Comparison of ENCODE assay signal across 25 cellular contexts in genomic region chr17:46023783-46024388, GRCh38. TPM values are rescaled to one million over a fixed set of nuclear protein-coding genes. Genes with fewer than 3 reads are reported as not detected.
A peak's percentile ranks its signal among the peaks of the same experiment; 100 is the strongest.
DNase-seq lines count a peak whose midpoint lies in the region; ATAC-seq, FAIRE-seq and TF ChIP-seq lines count a peak whose summit lies in the region.
"Had no signal": no experiment of that assay in that cellular context is flagged by ENCODE, and none has a peak within 500 bp of the region (broad histone marks: within the 10 kb centered on the region; RNA-seq: fewer than 3 reads in every experiment).

No MANE protein-coding gene starts in this region.

- ATAC-seq in K562 (no peak), GM19395 (IDR thresholded peaks at IDR 0.05; ENCODE audit: unreplicated experiment) (no peak), Right ventricle myocardium inferior (no peak)
- ATAC-seq: effector memory CD8-positive, alpha-beta T cell; HCT116; left colon had no signal

- no peak overlapping the region for H3K4me3 ChIP-seq in K562
- no peak overlapping the region for H3K4me3 ChIP-seq in effector memory CD4-positive, alpha-beta T cell (ENCODE audit: insufficient read depth, low read depth, low read length, poor library complexity, severe bottlenecking)
- H3K4me3 ChIP-seq: esophagus squamous epithelium had no signal

- no peaks in the 10 kb centered on the region for H3K27me3 Mint-ChIP-seq in activated naive CD4-positive, alpha-beta T cell treated with anti-CD3 and anti-CD28 coated beads, Interleukin-2, amount 50 U/mL, for 24 hours
- H3K27me3 Mint-ChIP-seq in type B pancreatic cell = no peaks in the 10 kb centered on the region
- H3K27me3 Mint-ChIP-seq: activated naive CD8-positive, alpha-beta T cell; effector memory CD8-positive, alpha-beta T cell had no signal

- peaks cover 19% of the 10 kb centered on the region; the same call in 2 of the 3 replicates for H3K36me3 ChIP-seq in K562 (ENCODE audit: control insufficient read depth, insufficient read depth, low read length)
- peaks cover 15% of the 10 kb centered on the region for H3K36me3 ChIP-seq in effector memory CD4-positive, alpha-beta T cell (ENCODE audit: control insufficient read depth, insufficient read depth, low read length)

- H3K27ac Mint-ChIP-seq in activated naive CD4-positive, alpha-beta T cell treated with anti-CD3 and anti-CD28 coated beads, Interleukin-2, amount 50 U/mL, for 24 hours = peak overlapping the region; percentile 35
- H3K27ac Mint-ChIP-seq in type B pancreatic cell = peak overlapping the region; percentile 43
- H3K27ac Mint-ChIP-seq: activated naive CD8-positive, alpha-beta T cell had no signal

- H3K27ac ChIP-seq in K562 (ENCODE audit: extremely low read depth, low read depth, low read length) = no peak overlapping the region
- H3K27ac ChIP-seq in effector memory CD4-positive, alpha-beta T cell (ENCODE audit: insufficient read depth, low read length, poor library complexity, severe bottlenecking) = no peak overlapping the region
- H3K27ac ChIP-seq: C4-2B, esophagus squamous epithelium, VCaP had no signal

- H3K4me2 ChIP-seq in K562 (ENCODE audit: insufficient read depth, low read length) = no peak overlapping the region

- H3K9me3 Mint-ChIP-seq in activated naive CD4-positive, alpha-beta T cell treated with anti-CD3 and anti-CD28 coated beads, Interleukin-2, amount 50 U/mL, for 24 hours = no peaks in the 10 kb centered on the region
- H3K9me3 Mint-ChIP-seq in type B pancreatic cell = no peaks in the 10 kb centered on the region
- H3K9me3 Mint-ChIP-seq: effector memory CD8-positive, alpha-beta T cell; T-helper 1 cell treated with Interleukin-12 subunit alpha and Interleukin-12 subunit beta and Interleukin-4 antibody, amounts not matched to agents 30 μg/mL and 1 μg/mL, for 36 hours had no signal

- H3K9me1 ChIP-seq in K562 (ENCODE audit: control insufficient read depth, insufficient read depth, low read length) = no peaks in the 10 kb centered on the region

- 85% methylated on average over 9 of the region's 24 CpGs for WGBS in K562 (ENCODE audit: insufficient coverage, low coverage, missing lambda C conversion rate)

- no peak for DNase-seq in activated naive CD4-positive, alpha-beta T cell treated with anti-CD3 and anti-CD28 coated beads, Interleukin-2, amount 50 U/mL, for 16 hours
- DNase-seq in K562 (ENCODE audit: extremely low read depth in 1 of 4, low spot score in 3 of 4) (no peak), midbrain (lab: John Stamatoyannopoulos, UW) (peak; percentile 12), type B pancreatic cell (ENCODE audit: extremely low spot score, unreplicated experiment) (no peak), Right ventricle myocardium inferior (ENCODE audit: missing footprints) (no peak)
- DNase-seq in effector memory CD4-positive, alpha-beta T cell = no peak
- DNase-seq: activated CD4-positive, alpha-beta T cell treated with anti-CD3 and anti-CD28 coated beads, Interleukin-2, amount 50 U/mL, for 1 hour; activated T-cell treated with anti-CD3 and anti-CD28 coated beads, Interleukin-2, amount 50 U/mL, for 1 hour; effector memory CD8-positive, alpha-beta T cell; esophagus squamous epithelium; left colon; NCI-H1417 treated with DMSO at 0.1 percent for 48 hours; NCI-H69; stimulated activated CD4-positive, alpha-beta T cell treated with anti-CD3 and anti-CD28 coated beads, Interleukin-12 subunit alpha, Interleukin-12 subunit beta, amount 100 ng/mL, for 4 hours had no signal

- POLR2A ChIA-PET in K562 (lab: Yijun Ruan, JAX) = no interaction called here

- FAIRE-seq in K562 (lab: Jason Lieb, UNC) = no peak
- FAIRE-seq: astrocyte had no signal

- H3K36me3 Mint-ChIP-seq in activated naive CD4-positive, alpha-beta T cell treated with anti-CD3 and anti-CD28 coated beads, Interleukin-2, amount 50 U/mL, for 24 hours = peaks cover 3% of the 10 kb centered on the region
- H3K36me3 Mint-ChIP-seq in type B pancreatic cell = peaks cover 20% of the 10 kb centered on the region
- H3K36me3 Mint-ChIP-seq: activated naive CD8-positive, alpha-beta T cell had no signal

- H3K4me1 ChIP-seq in K562 (replicated peaks in 1 of 2; ENCODE audit: control insufficient read depth in 2 of 2, insufficient read depth in 2 of 2, low read length in 2 of 2) = peaks cover 0 to 7% of the 10 kb centered on the region in 2 experiments; a peak in 3 of 5 replicates
- H3K4me1 ChIP-seq in effector memory CD4-positive, alpha-beta T cell (ENCODE audit: control insufficient read depth, insufficient read depth, low read length, poor library complexity, severe bottlenecking) = peaks cover 16% of the 10 kb centered on the region

- CTCF ChIA-PET in K562 (lab: Yijun Ruan, JAX; ENCODE audit: low intra/inter-chr PET ratio) = no interaction called here

- peak overlapping the region in 1 of 2 experiments; percentile 68; a peak in 1 of 4 replicates for H3K9ac ChIP-seq in K562 (ENCODE audit: insufficient read depth in 1 of 2, low read depth in 2 of 2, low read length in 2 of 2)

- H3K27me3 ChIP-seq in K562 (ENCODE audit: control insufficient read depth in 2 of 2, insufficient read depth in 2 of 2, low read length in 2 of 2) = no peaks in the 10 kb centered on the region
- no peaks in the 10 kb centered on the region for H3K27me3 ChIP-seq in effector memory CD4-positive, alpha-beta T cell (replicated peaks; ENCODE audit: control insufficient read depth, insufficient read depth, low read length, poor library complexity, severe bottlenecking)
- H3K27me3 ChIP-seq: esophagus squamous epithelium had no signal

- H3K9me3 ChIP-seq in K562 (replicated peaks; ENCODE audit: control insufficient read depth, insufficient read depth, low read depth, low read length) = no peaks in the 10 kb centered on the region
- no peaks in the 10 kb centered on the region for H3K9me3 ChIP-seq in effector memory CD4-positive, alpha-beta T cell (ENCODE audit: control insufficient read depth, low read length)
- H3K9me3 ChIP-seq: esophagus squamous epithelium had no signal

- intact Hi-C loops in K562 (cut with micrococcal nuclease) (no loop called here), Right ventricle myocardium inferior (cut with DNase I) (no loop called here)

- H3K4me1 Mint-ChIP-seq in activated naive CD4-positive, alpha-beta T cell treated with anti-CD3 and anti-CD28 coated beads, Interleukin-2, amount 50 U/mL, for 24 hours = peaks cover 23% of the 10 kb centered on the region
- peaks cover 8% of the 10 kb centered on the region for H3K4me1 Mint-ChIP-seq in type B pancreatic cell (ENCODE audit: unreplicated experiment)

- BruUV-seq in K562 (replicated peaks; lab: Mats Ljungman, UMichigan) = no TSS peak

- H4K20me1 ChIP-seq in K562 (replicated peaks; ENCODE audit: control insufficient read depth, insufficient read depth, low read length) = no peaks in the 10 kb centered on the region

- no peak for TF ChIP-seq EP300 in K562 (IDR thresholded peaks at IDR 0.05; ENCODE audit: low read length)

- no peak for TF ChIP-seq POLR2A in K562 (conservative IDR thresholded peaks at IDR 0.05)

- no peak overlapping the region for H2AFZ ChIP-seq in K562 (ENCODE audit: low read depth, low read length)

- H3K4me3 Mint-ChIP-seq in activated naive CD4-positive, alpha-beta T cell treated with anti-CD3 and anti-CD28 coated beads, Interleukin-2, amount 50 U/mL, for 24 hours = no peak overlapping the region
- H3K4me3 Mint-ChIP-seq in type B pancreatic cell = no peak overlapping the region
- H3K4me3 Mint-ChIP-seq: activated naive CD8-positive, alpha-beta T cell; effector memory CD8-positive, alpha-beta T cell; T-helper 1 cell treated with Interleukin-12 subunit alpha and Interleukin-12 subunit beta and Interleukin-4 antibody, amounts not matched to agents 30 μg/mL and 1 μg/mL, for 36 hours had no signal

- H3K79me2 ChIP-seq in K562 (ENCODE audit: control insufficient read depth, insufficient read depth, low read length) = no peaks in the 10 kb centered on the region

- no peak for TF ChIP-seq RAD21 in K562 (CRISPR knock-in tag; conservative IDR thresholded peaks at IDR 0.05 in 1 of 2, IDR thresholded peaks at IDR 0.05 in 1 of 2)

- TF ChIP-seq CTCF in K562 (IDR thresholded peaks at IDR 0.05 in 2 of 3, conservative IDR thresholded peaks at IDR 0.05 in 1 of 3; ENCODE audit: insufficient read depth in 2 of 3, low read depth in 1 of 3, low read length in 3 of 3) (no peak), type B pancreatic cell (conservative IDR thresholded peaks at IDR 0.05) (no peak)

- in situ Hi-C loops in K562 (cut with MboI) = no loop called here

RNA-seq across cellular contexts. Expression of gene STH, which starts 24.8 kb away (rescaled TPM):
- total RNA-seq in K562 (2011; cell fraction: chromatin; rRNA removed; ENCODE audit: low replicate concordance) = 1.4 TPM in 1 of 2 replicates, not detected in the other
- total RNA-seq in K562 (2011; cell fraction: nucleolus; rRNA removed) = not detected in 2 replicates
- total RNA-seq in K562 (2011; cell fraction: nucleoplasm; rRNA removed) = not detected in 2 replicates
- total RNA-seq in K562 (2014; rRNA removed) (not detected in 2 replicates), K562 (2014; rRNA removed; fragmentation: Illumina TruSeq; extraction: Trizol) (not detected in 2 replicates), K562 (2015; rRNA removed; fragmentation: Illumina TruSeq; extraction: Trizol) (not detected in 2 replicates), K562 (2021) (not detected in 2 replicates), type B pancreatic cell (ENCODE audit: low replicate concordance) (not detected in 2 replicates), Right ventricle myocardium inferior (not detected)
- polyA plus RNA-seq in K562 (2011; rRNA removed) (not detected in 2 replicates), K562 (2014; fragmentation: Illumina TruSeq; extraction: Trizol) (not detected in 2 replicates), K562 (2014; fragmentation: Nextera tagmentation; extraction: Ambion mirVana) (not detected), K562 (2014; rRNA removed) (not detected in 2 replicates)
- polyA plus RNA-seq in K562 (2011; cell fraction: cytosol; rRNA removed) = not detected in 2 replicates
- not detected in 2 replicates for polyA plus RNA-seq in K562 (2011; cell fraction: nucleus; rRNA removed)
- polyA plus RNA-seq in K562 (2012) = not detected in 2 replicates
- 0.70 TPM in 1 of 2 replicates, not detected in the other for polyA minus RNA-seq in K562 (2011; rRNA and poly(A)+ RNA removed)
- polyA minus RNA-seq in K562 (2011; cell fraction: cytosol; rRNA and poly(A)+ RNA removed) = not detected in 2 replicates
- not detected in 2 replicates for polyA minus RNA-seq in K562 (2011; cell fraction: nucleus; rRNA and poly(A)+ RNA removed)
- total RNA-seq: A673, astrocyte, esophagus squamous epithelium, left colon, pulmonary artery endothelial cell had no signal
- polyA plus RNA-seq: neural cell had no signal
